9 cellular contexts compared by ENCODE assay signal in the genomic region with DNA sequence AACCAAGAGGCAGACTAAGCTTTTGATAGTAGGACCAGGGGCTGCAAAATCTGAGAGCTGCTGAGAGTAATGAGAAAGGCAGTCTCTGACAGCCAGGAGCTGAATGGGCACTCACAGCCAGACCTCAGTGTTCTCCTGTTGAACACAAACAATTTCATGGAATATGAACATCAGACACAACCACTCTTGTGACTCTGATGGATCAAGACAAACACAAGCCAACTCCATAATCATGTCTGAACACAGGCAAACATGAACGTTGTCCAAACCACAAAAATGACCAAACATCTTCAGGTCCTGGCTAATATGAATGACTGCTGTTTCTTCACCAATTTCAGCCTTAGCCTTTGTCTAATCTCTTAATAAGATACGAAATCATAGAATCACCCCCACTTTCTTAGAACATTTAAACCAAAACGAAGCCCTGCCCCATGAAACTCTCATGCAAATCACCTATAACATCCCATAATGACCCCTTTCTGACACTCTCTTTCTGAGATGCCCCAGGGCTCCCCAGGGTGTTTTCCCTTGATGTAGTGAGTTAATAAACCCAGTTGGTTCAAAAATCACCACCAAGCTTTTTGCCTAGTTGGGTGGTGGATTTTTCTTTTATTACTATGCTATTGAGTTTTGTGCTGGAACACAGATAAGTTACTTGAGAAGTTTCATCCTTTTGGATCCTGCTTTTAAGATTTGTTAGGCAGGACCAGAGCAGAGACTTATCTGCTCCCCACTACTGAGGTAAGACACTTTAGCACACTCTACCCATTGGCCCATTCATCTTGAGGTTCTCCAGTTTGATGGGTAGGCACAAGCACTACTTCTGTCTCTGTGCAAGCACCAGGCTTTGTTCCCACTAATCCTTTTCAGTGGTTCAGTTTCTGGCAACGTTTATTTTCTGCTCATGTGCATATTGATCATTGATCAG. TPM values are rescaled to one million over a fixed set of nuclear protein-coding genes. Genes with fewer than 3 reads are reported as not detected.
A peak's percentile ranks its signal among the peaks of the same experiment; 100 is the strongest.
DNase-seq lines count a peak whose midpoint lies in the region; ATAC-seq and TF ChIP-seq lines count a peak whose summit lies in the region.
"Had no signal": no experiment of that assay in that cellular context is flagged by ENCODE, and none has a peak within 500 bp of the region (broad histone marks: within the 10 kb centered on the region; RNA-seq: fewer than 3 reads in every experiment).

No MANE protein-coding gene starts in this region.

- H3K36me3 ChIP-seq in adrenal gland (replicated peaks in 1 of 2) = no peaks in the 10 kb centered on the region

- H3K27me3 ChIP-seq in adrenal gland = no peaks in the 10 kb centered on the region

- H3K9me3 ChIP-seq in adrenal gland (replicated peaks in 1 of 3) = no peaks in the 10 kb centered on the region

- TF ChIP-seq CTCF in GM12865 (IDR thresholded peaks at IDR 0.05; ENCODE audit: insufficient read depth, low read depth, low read length, missing control alignments) = no peak
- no peak for TF ChIP-seq CTCF in adrenal gland (IDR thresholded peaks at IDR 0.05)

- no peak for TF ChIP-seq POLR2A in adrenal gland (IDR thresholded peaks at IDR 0.05)

- no peaks in the 10 kb centered on the region for H3K9me3 Mint-ChIP-seq in activated naive CD8-positive, alpha-beta T cell treated with anti-CD3 and anti-CD28 coated beads, Interleukin-2, amount 50 U/mL, for 24 hours

- intact Hi-C loops in adrenal gland (cut with DNase I) = loop anchor here (10.0 kb wide), 4 partner anchors 54 to 284 kb away; a partner anchor contains a TSS

- DNase-seq in GM12865 (ENCODE audit: low read depth) = peak; percentile 78
- peak; percentile 32 for DNase-seq in activated naive CD8-positive, alpha-beta T cell treated with anti-CD3 and anti-CD28 coated beads, Interleukin-2, amount 50 U/mL, for 24 hours
- DNase-seq in NCI-H82 treated with DMSO at 0.1 percent for 48 hours (lab: John Stamatoyannopoulos, UW; ENCODE audit: unreplicated experiment) = no peak
- no peak for DNase-seq in NCI-H345 treated with DMSO at 0.1 percent for 48 hours (lab: John Stamatoyannopoulos, UW; ENCODE audit: unreplicated experiment)
- DNase-seq in NCI-H1436 treated with DMSO at 0.1 percent for 48 hours (lab: John Stamatoyannopoulos, UW) = no peak
- DNase-seq in adrenal gland = no peak

- 56 to 70% (median 63%) methylated on average over 4 of the region's 4 CpGs for WGBS in adrenal gland, 4 donors

- H3K27ac ChIP-seq in adrenal gland = no peak overlapping the region
- H3K27ac ChIP-seq: skin epidermis had no signal

- H3K4me1 ChIP-seq in adrenal gland (replicated peaks in 1 of 2) = peaks cover 0 to under 1% of the 10 kb centered on the region in 2 donors

- H3K27ac Mint-ChIP-seq in activated naive CD8-positive, alpha-beta T cell treated with anti-CD3 and anti-CD28 coated beads, Interleukin-2, amount 50 U/mL, for 24 hours = peak overlapping the region; percentile 13

- H3K27me3 Mint-ChIP-seq in activated naive CD8-positive, alpha-beta T cell treated with anti-CD3 and anti-CD28 coated beads, Interleukin-2, amount 50 U/mL, for 24 hours = no peaks in the 10 kb centered on the region

- H3K4me3 ChIP-seq in GM12865 (ENCODE audit: low read depth, low read length) = peak overlapping the region; percentile 14
- H3K4me3 ChIP-seq in adrenal gland = no peak overlapping the region
- H3K4me3 ChIP-seq: skin epidermis had no signal

- H3K4me1 Mint-ChIP-seq in activated naive CD8-positive, alpha-beta T cell treated with anti-CD3 and anti-CD28 coated beads, Interleukin-2, amount 50 U/mL, for 24 hours = peaks cover 61% of the 10 kb centered on the region

- ATAC-seq in GM19467 (IDR thresholded peaks at IDR 0.05; ENCODE audit: unreplicated experiment) (peak; percentile 63), HG03280 (IDR thresholded peaks at IDR 0.05; ENCODE audit: unreplicated experiment) (peak; percentile 72)
- ATAC-seq in activated naive CD8-positive, alpha-beta T cell treated with anti-CD3 and anti-CD28 coated beads, Interleukin-2, amount 50 U/mL, for 24 hours = peak; percentile 80

- H3K4me3 Mint-ChIP-seq in activated naive CD8-positive, alpha-beta T cell treated with anti-CD3 and anti-CD28 coated beads, Interleukin-2, amount 50 U/mL, for 24 hours = peak overlapping the region; percentile 30

- H3K36me3 Mint-ChIP-seq in activated naive CD8-positive, alpha-beta T cell treated with anti-CD3 and anti-CD28 coated beads, Interleukin-2, amount 50 U/mL, for 24 hours (ENCODE audit: low read depth) = no peaks in the 10 kb centered on the region

RNA-seq across cellular contexts. Expression of a gene that starts 5.9 kb away (rescaled TPM):
- 10 to 100 TPM in 5 of 8 donors, 1 to 10 TPM in 3; 2.6 to 32.1 (median 12.6) TPM for total RNA-seq in adrenal gland
- 1 to 10 TPM in 2 of 3 donors, under 1 TPM in 1; 0.94 to 3.3 (median 1.7) TPM for polyA plus RNA-seq in adrenal gland

Comparison
In these comparisons a context has a peak if more than half of its experiments do, and no peak if none do; other contexts are left out.
1. DNase-seq: peak in GM12865 (single experiment) and activated naive CD8-positive, alpha-beta T cell treated with anti-CD3 and anti-CD28 coated beads, Interleukin-2, amount 50 U/mL, for 24 hours (single experiment); none in NCI-H82 treated with DMSO at 0.1 percent for 48 hours (single experiment), NCI-H345 treated with DMSO at 0.1 percent for 48 hours (single experiment), NCI-H1436 treated with DMSO at 0.1 percent for 48 hours (single experiment) and adrenal gland (0 of 7).
2. Peak in every context shown above with its lines, with median percentiles within 50 percentile points of each other: ATAC-seq.